Comparison of ENCODE assay signal across 9 cellular contexts in genomic region chr15:92886815-92887214, GRCh38. TPM values are rescaled to one million over a fixed set of nuclear protein-coding genes. Genes with fewer than 3 reads are reported as not detected.
DNase-seq lines count a peak whose midpoint lies in the region; ATAC-seq and TF ChIP-seq lines count a peak whose summit lies in the region.
"Had no signal": no experiment of that assay in that cellular context is flagged by ENCODE, and none has a peak within 500 bp of the region (broad histone marks: within the 10 kb centered on the region; RNA-seq: fewer than 3 reads in every experiment).

No MANE protein-coding gene starts in this region.

- H3K27me3 Mint-ChIP-seq in mesothelial cell of epicardium (ENCODE audit: low read depth) = no peaks in the 10 kb centered on the region

- H3K27me3 ChIP-seq in heart left ventricle = no peaks in the 10 kb centered on the region
- no peaks in the 10 kb centered on the region for H3K27me3 ChIP-seq in breast epithelium

- 20 to 43% (median 24%) methylated on average over 8 of the region's 8 CpGs for WGBS in heart left ventricle, 4 donors
- WGBS in urinary bladder = 65% methylated on average over 8 of the region's 8 CpGs

- H3K4me1 ChIP-seq in heart left ventricle = peaks cover 6 to 68% (median 55%) of the 10 kb centered on the region in 12 donors
- H3K4me1 ChIP-seq in breast epithelium = peaks cover 0 to 4% of the 10 kb centered on the region in 2 donors
- H3K4me1 ChIP-seq in urinary bladder (ENCODE audit: insufficient read depth) = no peaks in the 10 kb centered on the region

- H3K27ac ChIP-seq in heart left ventricle = peak overlapping the region in 8 of 12 donors; percentile 17 to 100 (median 99)
- H3K27ac ChIP-seq in breast epithelium = peak overlapping the region; percentile 100
- H3K27ac ChIP-seq in urinary bladder (ENCODE audit: low read depth) = peak overlapping the region; percentile 5

- no peak for DNase-seq in heart left ventricle
- DNase-seq in left cardiac atrium = no peak
- no peak for DNase-seq in breast epithelium (ENCODE audit: low spot score in 2 of 2)
- no peak for DNase-seq in mesothelial cell of epicardium (ENCODE audit: low spot score in 2 of 2, unreplicated experiment in 2 of 2)
- DNase-seq in DMS153 treated with DMSO at 0.1 percent for 48 hours (lab: John Stamatoyannopoulos, UW; ENCODE audit: unreplicated experiment) = no peak
- no peak for DNase-seq in activated CD4-positive, alpha-beta T cell treated with anti-CD3 and anti-CD28 coated beads, Interleukin-2, amount 50 U/mL, for 48 hours
- DNase-seq: stimulated activated CD4-positive, alpha-beta T cell treated with anti-CD3 and anti-CD28 coated beads, Interleukin-2, amount 100 ng/mL, for 48 hours had no signal

- ATAC-seq in heart left ventricle = no peak
- no peak for ATAC-seq in left cardiac atrium
- ATAC-seq in HG02870 (IDR thresholded peaks at IDR 0.05; ENCODE audit: unreplicated experiment) = no peak

- intact Hi-C loops in heart left ventricle (cut with DNase I) = no loop called here
- intact Hi-C loops in left cardiac atrium (cut with DNase I) = no loop called here
- intact Hi-C loops in breast epithelium (cut with DNase I; ENCODE audit: low total_unique reads) = no loop called here

- peaks cover 3% of the 10 kb centered on the region for H3K9me3 Mint-ChIP-seq in mesothelial cell of epicardium

- TF ChIP-seq POLR2A in heart left ventricle (IDR thresholded peaks at IDR 0.05) (no peak), breast epithelium (IDR thresholded peaks at IDR 0.05) (no peak)

- H3K9me3 ChIP-seq in heart left ventricle (no peaks in the 10 kb centered on the region), breast epithelium (no peaks in the 10 kb centered on the region)

- peak overlapping the region; percentile 92 for H3K4me3 Mint-ChIP-seq in mesothelial cell of epicardium

- H3K4me1 Mint-ChIP-seq in mesothelial cell of epicardium = peaks cover 42% of the 10 kb centered on the region

- peak overlapping the region in 9 of 12 donors; percentile 2 to 98 (median 85) for H3K4me3 ChIP-seq in heart left ventricle
- peak overlapping the region; percentile 1 to 98 (median 96) for H3K4me3 ChIP-seq in breast epithelium
- H3K4me3 ChIP-seq in urinary bladder (ENCODE audit: low read depth, low read length) = no peak overlapping the region

- H3K36me3 ChIP-seq in heart left ventricle = peaks cover 0 to 63% (median 60%) of the 10 kb centered on the region in 9 donors
- no peaks in the 10 kb centered on the region for H3K36me3 ChIP-seq in breast epithelium
- peaks cover 3% of the 10 kb centered on the region for H3K36me3 ChIP-seq in urinary bladder (ENCODE audit: insufficient read depth)

- TF ChIP-seq CTCF in heart left ventricle (IDR thresholded peaks at IDR 0.05) (no peak), breast epithelium (IDR thresholded peaks at IDR 0.05) (no peak), mesothelial cell of epicardium (IDR thresholded peaks at IDR 0.05; ENCODE audit: unreplicated experiment) (no peak)

- H3K27ac Mint-ChIP-seq in mesothelial cell of epicardium = peak overlapping the region; percentile 94

- H3K36me3 Mint-ChIP-seq in mesothelial cell of epicardium = peaks cover 42% of the 10 kb centered on the region

RNA-seq across cellular contexts. Expression of gene CHD2, which starts 13.3 kb away (rescaled TPM):
- 10 to 100 TPM; 28.3 to 76.8 (median 46.4) TPM for total RNA-seq in heart left ventricle
- 10 to 100 TPM; 23.1 to 28.7 TPM for polyA plus RNA-seq in heart left ventricle
- total RNA-seq in left cardiac atrium = 10 to 100 TPM; 59.8 to 63.2 TPM
- 100 to 1,000 TPM; 137 to 215 (median 197) TPM for total RNA-seq in breast epithelium
- 178 to 183 TPM (median 180 TPM) in 3 replicates for total RNA-seq in mesothelial cell of epicardium
- 210 TPM for total RNA-seq in urinary bladder
- polyA plus RNA-seq in urinary bladder = 29.9 TPM

Comparison
In these comparisons a context has a peak if more than half of its experiments do, and no peak if none do; other contexts are left out.
1. H3K27ac ChIP-seq: peak in every context shown above with its lines; median percentile 100 in breast epithelium; 99 in heart left ventricle; 5 in urinary bladder.